ENCODE assay signal across 10 cellular contexts in the genomic region with DNA sequence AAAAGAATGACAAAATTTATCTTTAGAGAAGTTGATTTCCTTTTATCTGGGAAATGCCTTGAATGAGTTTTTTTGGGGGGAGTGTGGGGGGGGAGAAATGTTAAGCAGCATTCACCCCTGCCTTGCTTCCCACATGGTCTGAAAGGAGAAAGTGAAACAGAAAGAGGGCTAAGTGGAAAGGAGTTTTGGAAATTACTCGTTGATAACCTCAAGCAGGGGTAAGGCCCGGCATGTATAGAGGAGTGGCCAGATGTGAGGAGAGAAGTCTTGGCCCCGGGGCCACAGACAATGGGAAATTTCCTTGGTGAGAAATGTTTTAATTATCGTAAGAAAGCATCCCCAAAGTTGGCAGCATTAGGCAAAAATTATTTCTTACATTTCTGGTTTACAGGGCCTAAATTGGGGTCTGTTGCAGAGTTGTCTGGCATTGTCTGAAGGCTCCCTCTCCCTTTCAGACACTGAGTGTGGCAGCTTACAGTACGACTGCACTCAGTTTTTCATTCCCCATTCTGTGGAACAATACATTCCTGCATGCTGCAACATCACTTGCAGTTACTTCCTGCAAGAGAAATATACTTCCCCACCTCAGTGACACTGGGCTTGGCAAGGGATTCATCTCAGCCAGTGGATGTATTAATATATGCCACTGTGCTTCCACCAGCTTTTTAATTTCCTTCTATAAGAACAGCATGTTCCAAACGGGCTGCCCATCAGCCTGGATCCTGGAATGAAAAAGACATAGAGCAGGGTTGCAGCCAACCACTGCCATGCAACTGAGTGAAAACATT. TPM values are rescaled to one million over a fixed set of nuclear protein-coding genes. Genes with fewer than 3 reads are reported as not detected.
DNase-seq lines count a peak whose midpoint lies in the region; ATAC-seq, FAIRE-seq and TF ChIP-seq lines count a peak whose summit lies in the region.
"Had no signal": no experiment of that assay in that cellular context is flagged by ENCODE, and none has a peak within 500 bp of the region (broad histone marks: within the 10 kb centered on the region; RNA-seq: fewer than 3 reads in every experiment).

No MANE protein-coding gene starts in this region.

- no peak for TF ChIP-seq POLR2A in heart left ventricle (IDR thresholded peaks at IDR 0.05)

- DNase-seq in GM18507 (ENCODE audit: extremely low spot score, insufficient read length, low read depth) (no peak), heart left ventricle (peak in 1 of 5 donors; percentile 66), SW480 (ENCODE audit: low spot score) (no peak), NCI-H1105 (lab: John Stamatoyannopoulos, UW) (no peak), DMS53 treated with DMSO at 0.1 percent for 48 hours (lab: John Stamatoyannopoulos, UW; ENCODE audit: unreplicated experiment) (no peak)
- no peak for DNase-seq in activated effector memory CD4-positive, alpha-beta T cell treated with anti-CD3 and anti-CD28 coated beads, Interleukin-2, amount 50 U/mL, for 16 hours
- DNase-seq: effector memory CD4-positive, alpha-beta T cell; GF-D8 had no signal

- peak; percentile 64 for FAIRE-seq in GM18507 (lab: Jason Lieb, UNC)

- intact Hi-C loops in heart left ventricle (cut with DNase I) = no loop called here

- H3K4me3 ChIP-seq in heart left ventricle = peak overlapping the region in 1 of 12 donors; percentile 19

- ATAC-seq in GM21526 (IDR thresholded peaks at IDR 0.05; ENCODE audit: low FRiP score, unreplicated experiment) (peak; percentile 80), HG03460 (IDR thresholded peaks at IDR 0.05; ENCODE audit: unreplicated experiment) (peak; percentile 85), heart left ventricle (peak; percentile 79 to 91 (median 90))

- 21 to 37% (median 30%) methylated on average over 6 of the region's 6 CpGs for WGBS in heart left ventricle, 4 donors

- no peak for TF ChIP-seq CTCF in heart left ventricle (IDR thresholded peaks at IDR 0.05)

- no peaks in the 10 kb centered on the region for H3K27me3 ChIP-seq in heart left ventricle

- no peaks in the 10 kb centered on the region for H3K9me3 ChIP-seq in heart left ventricle

- H3K27ac ChIP-seq in heart left ventricle = peak overlapping the region in 11 of 12 donors; percentile 12 to 65 (median 40)

- peaks cover 0 to 41% (median 19%) of the 10 kb centered on the region in 9 donors for H3K36me3 ChIP-seq in heart left ventricle

- peaks cover 0 to 28% (median 11%) of the 10 kb centered on the region in 12 donors for H3K4me1 ChIP-seq in heart left ventricle

RNA-seq across cellular contexts. Expression of a gene that starts 23.3 kb away (rescaled TPM):
- 10 to 100 TPM; 42.0 to 94.6 (median 67.0) TPM for total RNA-seq in heart left ventricle
- 10 to 100 TPM; 15.2 to 40.3 TPM for polyA plus RNA-seq in heart left ventricle
